ENCODE assay signal across 12 cellular contexts in the genomic region with DNA sequence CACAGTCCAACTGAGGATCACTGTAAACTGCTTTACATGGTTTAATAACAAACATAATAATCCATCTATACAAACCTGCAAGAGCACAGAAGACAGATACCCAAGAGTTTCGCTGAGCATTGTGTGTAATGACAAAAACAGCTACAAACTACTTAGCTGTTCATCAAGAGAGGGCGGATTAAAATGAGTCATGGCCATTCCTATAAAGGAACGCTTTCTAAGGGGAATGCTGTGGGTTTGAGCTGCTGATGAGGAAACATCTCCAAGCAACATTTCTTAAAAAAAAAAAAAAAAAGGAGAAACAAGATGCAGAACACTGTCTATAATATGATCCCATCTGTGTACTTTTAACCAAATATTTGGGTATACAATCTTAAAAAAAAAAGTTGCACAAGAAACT. TPM values are rescaled to one million over a fixed set of nuclear protein-coding genes. Genes with fewer than 3 reads are reported as not detected.
DNase-seq lines count a peak whose midpoint lies in the region; ATAC-seq, FAIRE-seq and TF ChIP-seq lines count a peak whose summit lies in the region.
"Had no signal": no experiment of that assay in that cellular context is flagged by ENCODE, and none has a peak within 500 bp of the region (broad histone marks: within the 10 kb centered on the region; RNA-seq: fewer than 3 reads in every experiment).

No MANE protein-coding gene starts in this region.

- no TSS peak for BruUV-seq in MCF 10A (replicated peaks; lab: Mats Ljungman, UMichigan)

- no peak for TF ChIP-seq POLR2A in breast epithelium (IDR thresholded peaks at IDR 0.05)

- FAIRE-seq in urothelium cell line (lab: Jason Lieb, UNC): peak; percentile 88

- CTCF ChIA-PET in MCF 10A (lab: Yijun Ruan, JAX): interaction anchor here (1.0 to 1.1 kb wide), 4 partner anchors 8 to 284 kb away, joined by 3 to 4 read pairs (median 3); no protein-coding TSS in a partner anchor

- no peak for ATAC-seq in T-helper 17 cell
- ATAC-seq: CD8-positive, alpha-beta T cell; upper lobe of right lung had no signal

- peaks cover 10% of the 10 kb centered on the region for H3K36me3 Mint-ChIP-seq in MCF 10A (ENCODE audit: insufficient read depth, unreplicated experiment)
- H3K36me3 Mint-ChIP-seq in T-helper 17 cell (ENCODE audit: low read depth): peaks cover 3% of the 10 kb centered on the region
- peaks cover 18% of the 10 kb centered on the region for H3K36me3 Mint-ChIP-seq in T-helper 2 cell treated with Interferon-gamma antibody and Interleukin-4, amounts not matched to agents 5 μg/mL and 100 μg/mL, for 36 hours (ENCODE audit: low read depth)

- H3K27me3 ChIP-seq in breast epithelium: no peaks in the 10 kb centered on the region
- H3K27me3 ChIP-seq: colonic mucosa, upper lobe of right lung had no signal

- TF ChIP-seq CTCF in MCF 10A (IDR thresholded peaks at IDR 0.05; ENCODE audit: unreplicated experiment): no peak
- TF ChIP-seq CTCF in breast epithelium (IDR thresholded peaks at IDR 0.05): no peak
- TF ChIP-seq CTCF in foreskin fibroblast (IDR thresholded peaks at IDR 0.05; ENCODE audit: low read depth, low read length): no peak

- no peaks in the 10 kb centered on the region for H3K9me3 ChIP-seq in breast epithelium
- H3K9me3 ChIP-seq in T-helper 17 cell (ENCODE audit: control insufficient read depth, low read length, poor library complexity, severe bottlenecking): no peaks in the 10 kb centered on the region
- H3K9me3 ChIP-seq: colonic mucosa, upper lobe of right lung had no signal

- intact Hi-C loops in MCF 10A (cut with micrococcal nuclease): no loop called here
- intact Hi-C loops in breast epithelium (cut with DNase I; ENCODE audit: low total_unique reads): no loop called here

- H3K9me3 Mint-ChIP-seq in MCF 10A (ENCODE audit: unreplicated experiment): no peaks in the 10 kb centered on the region
- H3K9me3 Mint-ChIP-seq in T-helper 2 cell treated with Interferon-gamma antibody and Interleukin-4, amounts not matched to agents 5 μg/mL and 100 μg/mL, for 36 hours: no peaks in the 10 kb centered on the region
- H3K9me3 Mint-ChIP-seq: activated CD4-positive, alpha-beta T cell treated with anti-CD3 and anti-CD28 coated beads, Interleukin-2, amount 10 ng/mL, durations not matched to agents 7 days and 5 days; CD8-positive, alpha-beta T cell had no signal

- H3K36me3 ChIP-seq in breast epithelium: no peaks in the 10 kb centered on the region
- H3K36me3 ChIP-seq: colonic mucosa, upper lobe of right lung had no signal

- H3K27ac Mint-ChIP-seq in MCF 10A (ENCODE audit: low read depth, unreplicated experiment) (peak overlapping the region; percentile 33), T-helper 17 cell (peak overlapping the region; percentile 98)
- H3K27ac Mint-ChIP-seq in T-helper 2 cell treated with Interferon-gamma antibody and Interleukin-4, amounts not matched to agents 5 μg/mL and 100 μg/mL, for 36 hours: no peak overlapping the region
- H3K27ac Mint-ChIP-seq: CD8-positive, alpha-beta T cell had no signal

- POLR2A ChIA-PET in MCF 10A (lab: Yijun Ruan, JAX): interaction anchor here (0.6 to 1.2 kb wide), 3 partner anchors 9 to 241 kb away, joined by 3 to 5 read pairs (median 3); no protein-coding TSS in a partner anchor

- H3K4me3 ChIP-seq in breast epithelium (no peak overlapping the region), foreskin fibroblast (ENCODE audit: low read depth in 1 of 2, low read length in 2 of 2) (no peak overlapping the region)
- H3K4me3 ChIP-seq: colonic mucosa, upper lobe of right lung had no signal

- DNase-seq in MCF 10A (ENCODE audit: unreplicated experiment): peak; percentile 81
- DNase-seq in breast epithelium (ENCODE audit: low spot score in 2 of 2): no peak
- no peak for DNase-seq in T-helper 17 cell
- peak; percentile 79 to 89 for DNase-seq in foreskin fibroblast
- DNase-seq in urothelium cell line (ENCODE audit: low spot score): peak; percentile 67
- DNase-seq in NCI-H146 (lab: John Stamatoyannopoulos, UW): no peak
- DNase-seq in T-helper 2 cell treated with Interferon-gamma antibody and Interleukin-4, amounts not matched to agents 5 μg/mL and 100 μg/mL, for 36 hours (ENCODE audit: low spot score): no peak
- DNase-seq in midbrain (lab: John Stamatoyannopoulos, UW): no peak
- DNase-seq: activated CD4-positive, alpha-beta T cell treated with anti-CD3 and anti-CD28 coated beads, Interleukin-2, amount 10 ng/mL, durations not matched to agents 7 days and 5 days; CD8-positive, alpha-beta T cell; colonic mucosa; upper lobe of right lung had no signal

- H3K27ac ChIP-seq in breast epithelium: no peak overlapping the region
- H3K27ac ChIP-seq: colonic mucosa, upper lobe of right lung had no signal

- H3K4me1 Mint-ChIP-seq in MCF 10A (ENCODE audit: insufficient read depth, unreplicated experiment) (peaks cover 41% of the 10 kb centered on the region), T-helper 17 cell (peaks cover 65% of the 10 kb centered on the region)
- H3K4me1 Mint-ChIP-seq in T-helper 2 cell treated with Interferon-gamma antibody and Interleukin-4, amounts not matched to agents 5 μg/mL and 100 μg/mL, for 36 hours (ENCODE audit: low read depth): peaks cover 50% of the 10 kb centered on the region

- peaks cover 0 to 3% of the 10 kb centered on the region in 2 donors for H3K4me1 ChIP-seq in breast epithelium
- H3K4me1 ChIP-seq: colonic mucosa had no signal

- H3K4me3 Mint-ChIP-seq in MCF 10A (ENCODE audit: unreplicated experiment): no peak overlapping the region
- H3K4me3 Mint-ChIP-seq in T-helper 17 cell: no peak overlapping the region
- H3K4me3 Mint-ChIP-seq in T-helper 2 cell treated with Interferon-gamma antibody and Interleukin-4, amounts not matched to agents 5 μg/mL and 100 μg/mL, for 36 hours: no peak overlapping the region
- H3K4me3 Mint-ChIP-seq: activated CD4-positive, alpha-beta T cell treated with anti-CD3 and anti-CD28 coated beads, Interleukin-2, amount 10 ng/mL, durations not matched to agents 7 days and 5 days had no signal

- no peaks in the 10 kb centered on the region for H3K27me3 Mint-ChIP-seq in MCF 10A (ENCODE audit: insufficient read depth, unreplicated experiment)
- no peaks in the 10 kb centered on the region for H3K27me3 Mint-ChIP-seq in T-helper 17 cell
- H3K27me3 Mint-ChIP-seq in T-helper 2 cell treated with Interferon-gamma antibody and Interleukin-4, amounts not matched to agents 5 μg/mL and 100 μg/mL, for 36 hours (ENCODE audit: low read depth): no peaks in the 10 kb centered on the region
- H3K27me3 Mint-ChIP-seq: activated CD4-positive, alpha-beta T cell treated with anti-CD3 and anti-CD28 coated beads, Interleukin-2, amount 10 ng/mL, durations not matched to agents 7 days and 5 days had no signal

RNA-seq across cellular contexts. Expression of a gene that starts 33.8 kb away (rescaled TPM):
- total RNA-seq in MCF 10A (2022): 29.2 and 35.7 TPM in 2 replicates
- total RNA-seq in breast epithelium: 10 to 100 TPM; 28.2 to 42.6 (median 40.8) TPM
- 100 to 1,000 TPM; 114 to 120 TPM for total RNA-seq in T-helper 17 cell

Comparison
In these comparisons a context has a peak if more than half of its experiments do, and no peak if none do; other contexts are left out.
1. DNase-seq: peak in MCF 10A (single experiment), foreskin fibroblast (2 of 2) and urothelium cell line (single experiment); none in breast epithelium (0 of 2), T-helper 17 cell (0 of 3), NCI-H146 (single experiment), T-helper 2 cell treated with Interferon-gamma antibody and Interleukin-4, amounts not matched to agents 5 μg/mL and 100 μg/mL, for 36 hours (single experiment) and midbrain (single experiment).